15 cellular contexts compared by ENCODE assay signal in the genomic region with DNA sequence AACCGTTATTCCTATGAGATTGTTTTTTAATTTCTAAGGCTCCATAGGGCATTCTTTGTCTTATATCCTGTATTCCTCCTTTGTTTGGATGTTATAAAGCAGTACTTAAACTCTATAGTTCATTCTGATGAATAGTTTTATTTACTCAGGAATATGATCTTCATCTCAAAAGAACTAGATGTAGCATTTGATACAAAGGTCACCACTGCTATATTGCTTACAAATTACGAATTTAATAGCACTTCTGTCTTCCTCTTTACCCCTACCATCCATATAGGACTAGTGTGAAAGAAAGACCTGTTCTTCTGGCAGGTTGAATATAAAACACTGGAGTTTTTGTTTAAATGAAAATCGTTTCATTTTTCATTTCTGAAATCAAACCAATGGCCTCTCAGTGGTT.
DNase-seq lines count a peak whose midpoint lies in the region; ATAC-seq and TF ChIP-seq lines count a peak whose summit lies in the region.
"Had no signal": no experiment of that assay in that cellular context is flagged by ENCODE, and none has a peak within 500 bp of the region (broad histone marks: within the 10 kb centered on the region; RNA-seq: fewer than 3 reads in every experiment).

No MANE protein-coding gene starts in this region.

- no peak overlapping the region for H3K4me3 ChIP-seq in SK-N-SH (ENCODE audit: low read depth in 2 of 2, low read length in 1 of 2)
- no peak overlapping the region for H3K4me3 ChIP-seq in Karpas-422 (ENCODE audit: low read length)
- H3K4me3 ChIP-seq: A549, GM12878 had no signal

- H3K9me2 ChIP-seq in SK-N-SH (no peaks in the 10 kb centered on the region), Karpas-422 (replicated peaks; ENCODE audit: insufficient read depth, low read length) (no peaks in the 10 kb centered on the region)

- H3K27me3 ChIP-seq in SK-N-SH (ENCODE audit: insufficient read depth) (no peaks in the 10 kb centered on the region), Karpas-422 (ENCODE audit: low read length) (no peaks in the 10 kb centered on the region)

- no peak overlapping the region for H3K9ac ChIP-seq in SK-N-SH
- no peak overlapping the region for H3K9ac ChIP-seq in Karpas-422 (ENCODE audit: low read length)

- no peaks in the 10 kb centered on the region for H3K79me2 ChIP-seq in SK-N-SH (ENCODE audit: insufficient read depth)
- no peaks in the 10 kb centered on the region for H3K79me2 ChIP-seq in Karpas-422 (ENCODE audit: low read length)

- TF ChIP-seq RAD21 in SK-N-SH (IDR thresholded peaks at IDR 0.05; ENCODE audit: low read length), result no peak

- H3F3A ChIP-seq in SK-N-SH (replicated peaks; ENCODE audit: insufficient read depth), result no peaks in the 10 kb centered on the region

- no peak overlapping the region for H3K27ac ChIP-seq in SK-N-SH (ENCODE audit: low read depth in 2 of 2, low read length in 1 of 2)
- no peak overlapping the region for H3K27ac ChIP-seq in Karpas-422 (ENCODE audit: low read length)
- H3K27ac ChIP-seq: 22Rv1, A549, C4-2B had no signal

- no peak for TF ChIP-seq EP300 in SK-N-SH (IDR thresholded peaks at IDR 0.05; ENCODE audit: borderline replicate concordance in 1 of 2, low read depth in 1 of 2, low read length in 1 of 2)

- CTCF ChIA-PET in SK-N-SH (lab: Yijun Ruan, JAX), result interaction anchor here (1.1 to 1.5 kb wide), 4 partner anchors 10 to 173 kb away, joined by 3 to 4 read pairs (median 3); no protein-coding TSS in a partner anchor

- in situ Hi-C loops in SK-MEL-5 (cut with HindIII; ENCODE audit: low pct_unique_long_range_greater_than_20kb, low sequenced_read_pairs), result no loop called here

- no peaks in the 10 kb centered on the region for H3K9me3 ChIP-seq in SK-N-SH
- H3K9me3 ChIP-seq in Karpas-422 (ENCODE audit: low read length), result peaks cover 10% of the 10 kb centered on the region
- H3K9me3 ChIP-seq: A549 had no signal

- WGBS in SK-N-SH (ENCODE audit: low lambda C conversion rate), result 25% methylated on average over 3 of the region's 3 CpGs

- H3K4me2 ChIP-seq in SK-N-SH (no peak overlapping the region), Karpas-422 (ENCODE audit: low read depth, low read length, poor library complexity, severe bottlenecking) (no peak overlapping the region)
- H3K4me2 ChIP-seq: A549 had no signal

- H3K36me3 ChIP-seq in SK-N-SH (replicated peaks in 1 of 2; ENCODE audit: control insufficient read depth in 1 of 2, insufficient read depth in 2 of 2, low read length in 1 of 2), result no peaks in the 10 kb centered on the region
- no peaks in the 10 kb centered on the region for H3K36me3 ChIP-seq in Karpas-422 (ENCODE audit: insufficient read depth, low read length)

- H4K20me1 ChIP-seq in SK-N-SH (ENCODE audit: insufficient read depth), result no peaks in the 10 kb centered on the region
- no peaks in the 10 kb centered on the region for H4K20me1 ChIP-seq in Karpas-422 (ENCODE audit: insufficient read depth, low read depth, low read length)

- peak overlapping the region; percentile 16; the same call in 1 of the 2 replicates for H2AFZ ChIP-seq in SK-N-SH (ENCODE audit: low read depth)
- H2AFZ ChIP-seq in Karpas-422 (ENCODE audit: low read length), result no peak overlapping the region

- H3K4me1 ChIP-seq in SK-N-SH (ENCODE audit: control insufficient read depth in 1 of 2, insufficient read depth in 2 of 2, low read depth in 1 of 2, low read length in 1 of 2) (no peaks in the 10 kb centered on the region), Karpas-422 (ENCODE audit: low read length) (no peaks in the 10 kb centered on the region)
- H3K4me1 ChIP-seq: A549 had no signal

- TF ChIP-seq CTCF in SK-N-SH (IDR thresholded peaks at IDR 0.05), result no peak

- DNase-seq in DMS53 (lab: John Stamatoyannopoulos, UW), result peak; percentile 10
- DNase-seq in DMS53 treated with DMSO at 0.1 percent for 48 hours (lab: John Stamatoyannopoulos, UW; ENCODE audit: unreplicated experiment), result no peak
- no peak for DNase-seq in SK-N-SH
- peak; percentile 62 for DNase-seq in SK-MEL-5 (ENCODE audit: low read depth, low spot score)
- DNase-seq in Karpas-422, result no peak
- DNase-seq: CD4-positive, alpha-beta T cell; DMS153; DND-41; H9 had no signal

- no peak for ATAC-seq in SK-N-SH treated with all-trans-retinoic acid at 6 μM for 48 hours
- no peak for ATAC-seq in GM21526 (IDR thresholded peaks at IDR 0.05; ENCODE audit: low FRiP score, unreplicated experiment)
- ATAC-seq: GM12878 had no signal

- POLR2A ChIA-PET in SK-N-SH (lab: Yijun Ruan, JAX), result no interaction called here

TF ChIP-seq in SK-N-SH, 30 proteins besides CTCF, POLR2A, EP300 and RAD21:
- TF ChIP-seq ELF1 (IDR thresholded peaks at IDR 0.05), result no peak
- no peak for TF ChIP-seq EZH2phosphoT487 (IDR thresholded peaks at IDR 0.05; ENCODE audit: borderline replicate concordance, low read depth)

TF ChIP-seq in SK-N-SH treated with all-trans-retinoic acid at 6 μM for 48 hours, 23 proteins besides CTCF, POLR2A, EP300 and RAD21:
- TF ChIP-seq PPARA (CRISPR knock-in tag; IDR thresholded peaks at IDR 0.05; ENCODE audit: borderline replicate concordance), result no peak
- TF ChIP-seq ISL1 (CRISPR knock-in tag; IDR thresholded peaks at IDR 0.05), result no peak
- no peak for TF ChIP-seq ZNF70 (CRISPR knock-in tag; IDR thresholded peaks at IDR 0.05)
- no peak for TF ChIP-seq TCF4 (CRISPR knock-in tag; IDR thresholded peaks at IDR 0.05; ENCODE audit: borderline replicate concordance)
- TF ChIP-seq SNAI2 (CRISPR knock-in tag; IDR thresholded peaks at IDR 0.05), result no peak
- TF ChIP-seq ZC3H10 (CRISPR knock-in tag; IDR thresholded peaks at IDR 0.05), result no peak
- no peak for TF ChIP-seq TOX (CRISPR knock-in tag; IDR thresholded peaks at IDR 0.05; ENCODE audit: borderline replicate concordance)
- TF ChIP-seq, protein P1, sequence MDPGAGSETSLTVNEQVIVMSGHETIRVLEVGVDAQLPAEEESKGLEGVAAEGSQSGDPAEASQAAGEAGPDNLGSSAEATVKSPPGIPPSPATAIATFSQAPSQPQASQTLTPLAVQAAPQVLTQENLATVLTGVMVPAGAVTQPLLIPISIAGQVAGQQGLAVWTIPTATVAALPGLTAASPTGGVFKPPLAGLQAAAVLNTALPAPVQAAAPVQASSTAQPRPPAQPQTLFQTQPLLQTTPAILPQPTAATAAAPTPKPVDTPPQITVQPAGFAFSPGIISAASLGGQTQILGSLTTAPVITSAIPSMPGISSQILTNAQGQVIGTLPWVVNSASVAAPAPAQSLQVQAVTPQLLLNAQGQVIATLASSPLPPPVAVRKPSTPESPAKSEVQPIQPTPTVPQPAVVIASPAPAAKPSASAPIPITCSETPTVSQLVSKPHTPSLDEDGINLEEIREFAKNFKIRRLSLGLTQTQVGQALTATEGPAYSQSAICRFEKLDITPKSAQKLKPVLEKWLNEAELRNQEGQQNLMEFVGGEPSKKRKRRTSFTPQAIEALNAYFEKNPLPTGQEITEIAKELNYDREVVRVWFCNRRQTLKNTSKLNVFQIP (CRISPR knock-in tag; IDR thresholded peaks at IDR 0.05; ENCODE audit: borderline replicate concordance, low read depth), result no peak
- TF ChIP-seq, protein P2, sequence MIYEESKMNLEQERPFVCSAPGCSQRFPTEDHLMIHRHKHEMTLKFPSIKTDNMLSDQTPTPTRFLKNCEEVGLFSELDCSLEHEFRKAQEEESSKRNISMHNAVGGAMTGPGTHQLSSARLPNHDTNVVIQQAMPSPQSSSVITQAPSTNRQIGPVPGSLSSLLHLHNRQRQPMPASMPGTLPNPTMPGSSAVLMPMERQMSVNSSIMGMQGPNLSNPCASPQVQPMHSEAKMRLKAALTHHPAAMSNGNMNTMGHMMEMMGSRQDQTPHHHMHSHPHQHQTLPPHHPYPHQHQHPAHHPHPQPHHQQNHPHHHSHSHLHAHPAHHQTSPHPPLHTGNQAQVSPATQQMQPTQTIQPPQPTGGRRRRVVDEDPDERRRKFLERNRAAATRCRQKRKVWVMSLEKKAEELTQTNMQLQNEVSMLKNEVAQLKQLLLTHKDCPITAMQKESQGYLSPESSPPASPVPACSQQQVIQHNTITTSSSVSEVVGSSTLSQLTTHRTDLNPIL (CRISPR knock-in tag; IDR thresholded peaks at IDR 0.05; ENCODE audit: low read depth), result no peak
- no peak for TF ChIP-seq ARNTL (CRISPR knock-in tag; IDR thresholded peaks at IDR 0.05; ENCODE audit: borderline replicate concordance, low read depth)
- no peak for TF ChIP-seq ZFP3 (CRISPR knock-in tag; IDR thresholded peaks at IDR 0.05)

Comparison
In these comparisons a context has a peak if more than half of its experiments do, and no peak if none do; other contexts are left out.
1. DNase-seq: peak in DMS53 (single experiment) and SK-MEL-5 (single experiment); none in DMS53 treated with DMSO at 0.1 percent for 48 hours (single experiment), SK-N-SH (single experiment) and Karpas-422 (single experiment).